ENCODE assay signal across 8 cellular contexts in genomic region chr3:99901200-99901926, GRCh38.
DNase-seq lines count a peak whose midpoint lies in the region; ATAC-seq and TF ChIP-seq lines count a peak whose summit lies in the region.

No MANE protein-coding gene starts in this region.

- peak overlapping the region; percentile 61 for H3K4me3 Mint-ChIP-seq in MCF 10A (ENCODE audit: unreplicated experiment)

- H3K36me3 ChIP-seq in lower lobe of right lung = no peaks in the 10 kb centered on the region
- no peaks in the 10 kb centered on the region for H3K36me3 ChIP-seq in ascending aorta

- no peaks in the 10 kb centered on the region for H3K9me3 ChIP-seq in lower lobe of right lung
- H3K9me3 ChIP-seq in ascending aorta = no peaks in the 10 kb centered on the region

- intact Hi-C loops in MCF 10A (cut with micrococcal nuclease) = loop anchor here (2.0 kb wide), 1 partner anchor 139 kb away; no protein-coding TSS in a partner anchor
- intact Hi-C loops in lower lobe of right lung (cut with DNase I) = no loop called here
- intact Hi-C loops in ascending aorta (cut with DNase I) = no loop called here

- H3K36me3 Mint-ChIP-seq in MCF 10A (ENCODE audit: insufficient read depth, unreplicated experiment) = peaks cover 5% of the 10 kb centered on the region

- ATAC-seq in lower lobe of right lung (peak; percentile 45 to 65), GM21381 (IDR thresholded peaks at IDR 0.05; ENCODE audit: unreplicated experiment) (no peak), GM19324 (IDR thresholded peaks at IDR 0.05; ENCODE audit: low FRiP score, unreplicated experiment) (no peak)

- no TSS peak for BruUV-seq in MCF 10A (replicated peaks; lab: Mats Ljungman, UMichigan)

- CTCF ChIA-PET in MCF 10A (lab: Yijun Ruan, JAX) = interaction anchor here (0.5 to 1.6 kb wide), 6 partner anchors 10 to 414 kb away, joined by 3 to 5 read pairs (median 3); no protein-coding TSS in a partner anchor

- H3K4me3 ChIP-seq in AG10803 (ENCODE audit: low read length) (peak overlapping the region; percentile 18; the same call in 1 of the 2 replicates), lower lobe of right lung (no peak overlapping the region), ascending aorta (peak overlapping the region in 1 of 2 donors; percentile 7)

- TF ChIP-seq CTCF in AG10803 (conservative IDR thresholded peaks at IDR 0.05; ENCODE audit: low read length) (no peak), MCF 10A (IDR thresholded peaks at IDR 0.05; ENCODE audit: unreplicated experiment) (no peak), lower lobe of right lung (IDR thresholded peaks at IDR 0.05) (no peak), ascending aorta (IDR thresholded peaks at IDR 0.05) (no peak)

- peak overlapping the region; percentile 93 for H3K27ac Mint-ChIP-seq in MCF 10A (ENCODE audit: low read depth, unreplicated experiment)

- POLR2A ChIA-PET in MCF 10A (lab: Yijun Ruan, JAX) = interaction anchor here (0.6 to 3.9 kb wide), 28 partner anchors 8 to 359 kb away, joined by 3 to 21 read pairs (median 4); partner anchors contain the start of gene TBC1D23

- H3K27ac ChIP-seq in lower lobe of right lung (peak overlapping the region; percentile 16), ascending aorta (peak overlapping the region in 1 of 2 donors; percentile 2)

- peaks cover 42% of the 10 kb centered on the region for H3K4me1 Mint-ChIP-seq in MCF 10A (ENCODE audit: insufficient read depth, unreplicated experiment)

- no peaks in the 10 kb centered on the region for H3K27me3 Mint-ChIP-seq in MCF 10A (ENCODE audit: insufficient read depth, unreplicated experiment)

- H3K9me3 Mint-ChIP-seq in MCF 10A (ENCODE audit: unreplicated experiment) = no peaks in the 10 kb centered on the region

- H3K4me1 ChIP-seq in lower lobe of right lung = peaks cover 15% of the 10 kb centered on the region
- peaks cover 0 to 26% of the 10 kb centered on the region in 2 donors for H3K4me1 ChIP-seq in ascending aorta

- peak; percentile 87 for DNase-seq in AG10803 (ENCODE audit: low read depth)
- DNase-seq in LoVo (ENCODE audit: low spot score) = peak; percentile 24
- peak; percentile 79 for DNase-seq in MCF 10A (ENCODE audit: unreplicated experiment)
- DNase-seq in lower lobe of right lung = no peak
- DNase-seq in stimulated activated CD4-positive, alpha-beta T cell treated with anti-CD3 and anti-CD28 coated beads, Interleukin-15, amount 100 ng/mL, for 24 hours = no peak
- DNase-seq in ascending aorta (ENCODE audit: low spot score in 2 of 2) = no peak

- no peaks in the 10 kb centered on the region for H3K27me3 ChIP-seq in lower lobe of right lung (ENCODE audit: low read depth)
- no peaks in the 10 kb centered on the region for H3K27me3 ChIP-seq in ascending aorta

Comparison
In these comparisons a context has a peak if more than half of its experiments do, and no peak if none do; other contexts are left out.
1. DNase-seq: peak in AG10803 (single experiment), LoVo (single experiment) and MCF 10A (single experiment); none in lower lobe of right lung (single experiment), stimulated activated CD4-positive, alpha-beta T cell treated with anti-CD3 and anti-CD28 coated beads, Interleukin-15, amount 100 ng/mL, for 24 hours (single experiment) and ascending aorta (0 of 2).
2. ATAC-seq: peak in lower lobe of right lung (2 of 2); none in GM21381 (single experiment) and GM19324 (single experiment).